In the genomic region with DNA sequence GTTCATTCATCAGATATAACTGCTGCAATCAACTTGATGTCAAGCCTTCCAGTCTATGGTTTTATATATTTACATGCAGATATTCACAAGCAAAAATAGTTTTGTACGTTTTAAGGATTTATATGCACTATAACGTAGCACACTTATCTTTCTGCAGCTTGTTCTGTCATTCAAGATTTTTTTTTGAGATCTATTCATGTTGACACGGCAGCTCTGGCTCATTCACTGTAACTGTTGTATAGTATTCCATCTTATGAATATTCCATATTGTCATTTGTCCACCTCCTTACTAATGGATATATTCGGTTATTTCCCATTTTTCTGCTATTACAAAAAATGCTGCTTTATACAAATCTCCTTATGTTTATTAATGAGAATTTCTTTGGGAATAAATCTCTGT, we compare ENCODE assay signal across 8 cellular contexts. TPM values are rescaled to one million over a fixed set of nuclear protein-coding genes. Genes with fewer than 3 reads are reported as not detected.
"Had no signal": no experiment of that assay in that cellular context is flagged by ENCODE, and none has a peak within 500 bp of the region (broad histone marks: within the 10 kb centered on the region; RNA-seq: fewer than 3 reads in every experiment).

No MANE protein-coding gene starts in this region.

- ATAC-seq: K562 had no signal

- FAIRE-seq: HTR-8/SVneo, K562 had no signal

- H3K4me3 Mint-ChIP-seq: IgD-negative memory B cell had no signal

- H3K27ac ChIP-seq: HL-60 had no signal

- H3K4me3 ChIP-seq: K562 had no signal

- H3K36me3 Mint-ChIP-seq: IgD-negative memory B cell had no signal

- DNase-seq: IMR-90, KBM-7, KG1 had no signal

RNA-seq across cellular contexts. Expression of gene ELOVL2, which starts 13.2 kb away (rescaled TPM):
- total RNA-seq: HT-29 had no signal
- polyA plus RNA-seq: IgD-negative memory B cell had no signal
